Comparison of ENCODE assay signal across 1 cellular context in genomic region chr9:899440-900184, GRCh38.
A peak's percentile ranks its signal among the peaks of the same experiment; 100 is the strongest.
TF ChIP-seq lines count a peak whose summit lies in the region.

No MANE protein-coding gene starts in this region.

TF ChIP-seq in HEK293, 187 proteins besides CTCF, POLR2A, EP300 and RAD21 (continued from another document and continues in another):
- TF ChIP-seq PRDM2 (tag by site-specific recombination; IDR thresholded peaks at IDR 0.05; ENCODE audit: borderline replicate concordance) (no peak), ZNF19 (tag by site-specific recombination; IDR thresholded peaks at IDR 0.05; ENCODE audit: low read depth) (no peak), ZNF513 (tag by site-specific recombination; IDR thresholded peaks at IDR 0.05) (no peak), PRDM6 (tag by site-specific recombination; IDR thresholded peaks at IDR 0.05) (peak; percentile 86), ZNF600 (tag by site-specific recombination; IDR thresholded peaks at IDR 0.05) (peak; percentile 31; the same call in 1 of the 2 replicates), ZNF169 (tag by site-specific recombination; IDR thresholded peaks at IDR 0.05) (no peak), ZXDB (tag by site-specific recombination; IDR thresholded peaks at IDR 0.05) (peak; percentile 87), ZNF792 (tag by site-specific recombination; IDR thresholded peaks at IDR 0.05) (no peak), ZNF747 (tag by site-specific recombination; IDR thresholded peaks at IDR 0.05) (no peak), ZBTB49 (tag by site-specific recombination; IDR thresholded peaks at IDR 0.05; ENCODE audit: low read depth) (no peak), ZNF10 (tag by site-specific recombination; IDR thresholded peaks at IDR 0.05) (0 out of 2 replicates have a peak, but pooled peaks have one; percentile 21), OVOL3 (tag by site-specific recombination; IDR thresholded peaks at IDR 0.05) (peak; percentile 53; the same call in 1 of the 2 replicates), HOXD13 (CRISPR knock-in tag; IDR thresholded peaks at IDR 0.05; ENCODE audit: borderline replicate concordance) (no peak), ZNF626 (tag by site-specific recombination; IDR thresholded peaks at IDR 0.05) (no peak), ZBTB48 (tag by site-specific recombination; IDR thresholded peaks at IDR 0.05) (no peak)
- TF ChIP-seq, protein P1, sequence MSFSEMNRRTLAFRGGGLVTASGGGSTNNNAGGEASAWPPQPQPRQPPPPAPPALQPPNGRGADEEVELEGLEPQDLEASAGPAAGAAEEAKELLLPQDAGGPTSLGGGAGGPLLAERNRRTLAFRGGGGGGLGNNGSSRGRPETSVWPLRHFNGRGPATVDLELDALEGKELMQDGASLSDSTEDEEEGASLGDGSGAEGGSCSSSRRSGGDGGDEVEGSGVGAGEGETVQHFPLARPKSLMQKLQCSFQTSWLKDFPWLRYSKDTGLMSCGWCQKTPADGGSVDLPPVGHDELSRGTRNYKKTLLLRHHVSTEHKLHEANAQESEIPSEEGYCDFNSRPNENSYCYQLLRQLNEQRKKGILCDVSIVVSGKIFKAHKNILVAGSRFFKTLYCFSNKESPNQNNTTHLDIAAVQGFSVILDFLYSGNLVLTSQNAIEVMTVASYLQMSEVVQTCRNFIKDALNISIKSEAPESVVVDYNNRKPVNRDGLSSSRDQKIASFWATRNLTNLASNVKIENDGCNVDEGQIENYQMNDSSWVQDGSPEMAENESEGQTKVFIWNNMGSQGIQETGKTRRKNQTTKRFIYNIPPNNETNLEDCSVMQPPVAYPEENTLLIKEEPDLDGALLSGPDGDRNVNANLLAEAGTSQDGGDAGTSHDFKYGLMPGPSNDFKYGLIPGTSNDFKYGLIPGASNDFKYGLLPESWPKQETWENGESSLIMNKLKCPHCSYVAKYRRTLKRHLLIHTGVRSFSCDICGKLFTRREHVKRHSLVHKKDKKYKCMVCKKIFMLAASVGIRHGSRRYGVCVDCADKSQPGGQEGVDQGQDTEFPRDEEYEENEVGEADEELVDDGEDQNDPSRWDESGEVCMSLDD (tag by site-specific recombination; IDR thresholded peaks at IDR 0.05), result no peak
- TF ChIP-seq, protein P2, sequence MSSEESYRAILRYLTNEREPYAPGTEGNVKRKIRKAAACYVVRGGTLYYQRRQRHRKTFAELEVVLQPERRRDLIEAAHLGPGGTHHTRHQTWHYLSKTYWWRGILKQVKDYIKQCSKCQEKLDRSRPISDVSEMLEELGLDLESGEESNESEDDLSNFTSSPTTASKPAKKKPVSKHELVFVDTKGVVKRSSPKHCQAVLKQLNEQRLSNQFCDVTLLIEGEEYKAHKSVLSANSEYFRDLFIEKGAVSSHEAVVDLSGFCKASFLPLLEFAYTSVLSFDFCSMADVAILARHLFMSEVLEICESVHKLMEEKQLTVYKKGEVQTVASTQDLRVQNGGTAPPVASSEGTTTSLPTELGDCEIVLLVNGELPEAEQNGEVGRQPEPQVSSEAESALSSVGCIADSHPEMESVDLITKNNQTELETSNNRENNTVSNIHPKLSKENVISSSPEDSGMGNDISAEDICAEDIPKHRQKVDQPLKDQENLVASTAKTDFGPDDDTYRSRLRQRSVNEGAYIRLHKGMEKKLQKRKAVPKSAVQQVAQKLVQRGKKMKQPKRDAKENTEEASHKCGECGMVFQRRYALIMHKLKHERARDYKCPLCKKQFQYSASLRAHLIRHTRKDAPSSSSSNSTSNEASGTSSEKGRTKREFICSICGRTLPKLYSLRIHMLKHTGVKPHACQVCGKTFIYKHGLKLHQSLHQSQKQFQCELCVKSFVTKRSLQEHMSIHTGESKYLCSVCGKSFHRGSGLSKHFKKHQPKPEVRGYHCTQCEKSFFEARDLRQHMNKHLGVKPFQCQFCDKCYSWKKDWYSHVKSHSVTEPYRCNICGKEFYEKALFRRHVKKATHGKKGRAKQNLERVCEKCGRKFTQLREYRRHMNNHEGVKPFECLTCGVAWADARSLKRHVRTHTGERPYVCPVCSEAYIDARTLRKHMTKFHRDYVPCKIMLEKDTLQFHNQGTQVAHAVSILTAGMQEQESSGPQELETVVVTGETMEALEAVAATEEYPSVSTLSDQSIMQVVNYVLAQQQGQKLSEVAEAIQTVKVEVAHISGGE (tag by site-specific recombination; conservative IDR thresholded peaks at IDR 0.05; ENCODE audit: low read depth), result no peak
- TF ChIP-seq, protein P3, sequence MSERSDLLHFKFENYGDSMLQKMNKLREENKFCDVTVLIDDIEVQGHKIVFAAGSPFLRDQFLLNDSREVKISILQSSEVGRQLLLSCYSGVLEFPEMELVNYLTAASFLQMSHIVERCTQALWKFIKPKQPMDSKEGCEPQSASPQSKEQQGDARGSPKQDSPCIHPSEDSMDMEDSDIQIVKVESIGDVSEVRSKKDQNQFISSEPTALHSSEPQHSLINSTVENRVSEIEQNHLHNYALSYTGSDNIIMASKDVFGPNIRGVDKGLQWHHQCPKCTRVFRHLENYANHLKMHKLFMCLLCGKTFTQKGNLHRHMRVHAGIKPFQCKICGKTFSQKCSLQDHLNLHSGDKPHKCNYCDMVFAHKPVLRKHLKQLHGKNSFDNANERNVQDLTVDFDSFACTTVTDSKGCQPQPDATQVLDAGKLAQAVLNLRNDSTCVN (tag by site-specific recombination; optimal IDR thresholded peaks at IDR 0.05), result no peak
- TF ChIP-seq, protein P4, sequence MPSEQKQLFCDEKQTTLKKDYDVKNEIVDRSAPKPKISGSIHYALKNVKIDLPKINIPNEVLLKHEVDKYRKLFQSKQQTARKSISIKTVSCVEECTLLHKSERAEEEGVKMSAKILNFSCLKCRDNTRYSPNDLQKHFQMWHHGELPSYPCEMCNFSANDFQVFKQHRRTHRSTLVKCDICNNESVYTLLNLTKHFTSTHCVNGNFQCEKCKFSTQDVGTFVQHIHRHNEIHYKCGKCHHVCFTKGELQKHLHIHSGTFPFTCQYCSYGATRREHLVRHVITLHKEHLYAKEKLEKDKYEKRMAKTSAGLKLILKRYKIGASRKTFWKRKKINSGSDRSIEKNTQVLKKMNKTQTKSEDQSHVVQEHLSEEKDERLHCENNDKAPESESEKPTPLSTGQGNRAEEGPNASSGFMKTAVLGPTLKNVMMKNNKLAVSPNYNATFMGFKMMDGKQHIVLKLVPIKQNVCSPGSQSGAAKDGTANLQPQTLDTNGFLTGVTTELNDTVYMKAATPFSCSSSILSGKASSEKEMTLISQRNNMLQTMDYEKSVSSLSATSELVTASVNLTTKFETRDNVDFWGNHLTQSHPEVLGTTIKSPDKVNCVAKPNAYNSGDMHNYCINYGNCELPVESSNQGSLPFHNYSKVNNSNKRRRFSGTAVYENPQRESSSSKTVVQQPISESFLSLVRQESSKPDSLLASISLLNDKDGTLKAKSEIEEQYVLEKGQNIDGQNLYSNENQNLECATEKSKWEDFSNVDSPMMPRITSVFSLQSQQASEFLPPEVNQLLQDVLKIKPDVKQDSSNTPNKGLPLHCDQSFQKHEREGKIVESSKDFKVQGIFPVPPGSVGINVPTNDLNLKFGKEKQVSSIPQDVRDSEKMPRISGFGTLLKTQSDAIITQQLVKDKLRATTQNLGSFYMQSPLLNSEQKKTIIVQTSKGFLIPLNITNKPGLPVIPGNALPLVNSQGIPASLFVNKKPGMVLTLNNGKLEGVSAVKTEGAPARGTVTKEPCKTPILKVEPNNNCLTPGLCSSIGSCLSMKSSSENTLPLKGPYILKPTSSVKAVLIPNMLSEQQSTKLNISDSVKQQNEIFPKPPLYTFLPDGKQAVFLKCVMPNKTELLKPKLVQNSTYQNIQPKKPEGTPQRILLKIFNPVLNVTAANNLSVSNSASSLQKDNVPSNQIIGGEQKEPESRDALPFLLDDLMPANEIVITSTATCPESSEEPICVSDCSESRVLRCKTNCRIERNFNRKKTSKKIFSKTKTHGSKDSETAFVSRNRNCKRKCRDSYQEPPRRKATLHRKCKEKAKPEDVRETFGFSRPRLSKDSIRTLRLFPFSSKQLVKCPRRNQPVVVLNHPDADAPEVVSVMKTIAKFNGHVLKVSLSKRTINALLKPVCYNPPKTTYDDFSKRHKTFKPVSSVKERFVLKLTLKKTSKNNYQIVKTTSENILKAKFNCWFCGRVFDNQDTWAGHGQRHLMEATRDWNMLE (tag by site-specific recombination; conservative IDR thresholded peaks at IDR 0.05; ENCODE audit: low read depth), result no peak
- TF ChIP-seq, protein P5, sequence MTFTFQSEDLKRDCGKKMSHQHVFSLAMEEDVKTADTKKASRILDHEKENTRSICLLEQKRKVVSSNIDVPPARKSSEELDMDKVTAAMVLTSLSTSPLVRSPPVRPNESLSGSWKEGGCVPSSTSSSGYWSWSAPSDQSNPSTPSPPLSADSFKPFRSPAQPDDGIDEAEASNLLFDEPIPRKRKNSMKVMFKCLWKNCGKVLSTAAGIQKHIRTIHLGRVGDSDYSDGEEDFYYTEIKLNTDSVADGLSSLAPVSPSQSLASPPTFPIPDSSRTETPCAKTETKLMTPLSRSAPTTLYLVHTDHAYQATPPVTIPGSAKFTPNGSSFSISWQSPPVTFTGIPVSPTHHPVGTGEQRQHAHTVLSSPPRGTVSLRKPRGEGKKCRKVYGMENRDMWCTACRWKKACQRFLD (tag by site-specific recombination; IDR thresholded peaks at IDR 0.05), result no peak
